9 cellular contexts compared by ENCODE assay signal in the genomic region with DNA sequence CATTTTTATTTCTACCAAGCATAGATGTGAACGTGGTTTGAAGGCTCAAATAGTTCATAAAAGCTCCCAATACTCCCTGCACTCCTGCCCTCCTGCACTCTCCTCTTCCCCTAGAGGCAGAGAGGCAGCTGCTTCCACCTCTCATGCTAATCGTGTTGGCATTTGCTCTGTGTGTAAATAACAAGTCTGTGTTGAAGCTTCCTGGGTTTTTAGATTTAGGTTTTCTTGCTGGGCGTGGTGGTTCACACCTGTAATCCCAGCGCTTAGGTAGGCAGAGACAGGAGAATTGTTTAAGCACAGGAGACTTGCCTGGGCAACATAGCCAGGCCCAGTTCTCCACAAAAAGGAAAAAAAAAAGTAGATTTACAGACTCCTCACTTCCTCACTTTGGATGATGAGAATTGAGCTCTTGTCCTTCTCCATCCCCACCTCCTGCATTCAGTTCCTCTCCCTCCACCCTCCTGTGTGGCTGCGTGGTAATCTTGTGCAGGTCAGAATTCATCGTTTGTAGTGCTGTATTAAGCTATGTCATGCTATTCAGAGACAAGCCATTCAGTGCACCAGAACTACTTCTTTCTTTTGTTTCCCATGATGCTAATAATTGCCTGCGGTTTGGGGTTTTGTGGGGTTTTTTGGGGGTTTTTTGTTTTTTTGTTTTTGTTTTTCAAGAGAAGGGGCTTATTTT. TPM values are rescaled to one million over a fixed set of nuclear protein-coding genes. Genes with fewer than 3 reads are reported as not detected.
DNase-seq lines count a peak whose midpoint lies in the region; ATAC-seq, FAIRE-seq and TF ChIP-seq lines count a peak whose summit lies in the region.
"Had no signal": no experiment of that assay in that cellular context is flagged by ENCODE, and none has a peak within 500 bp of the region (broad histone marks: within the 10 kb centered on the region; RNA-seq: fewer than 3 reads in every experiment).

No MANE protein-coding gene starts in this region.

- H2AFZ ChIP-seq in HepG2 (ENCODE audit: low read length): no peak overlapping the region
- no peak overlapping the region for H2AFZ ChIP-seq in mesenchymal stem cell (ENCODE audit: low read depth, low read length)

- H2BK15ac ChIP-seq in mesenchymal stem cell (ENCODE audit: low read depth, poor library complexity, severe bottlenecking): no peak overlapping the region

- WGBS in HepG2 (ENCODE audit: low lambda C conversion rate): 17% methylated on average over 7 of the region's 7 CpGs
- 24% methylated on average over 7 of the region's 7 CpGs for WGBS in right lobe of liver (ENCODE audit: insufficient coverage, low coverage, low lambda C conversion rate, missing lambda C conversion rate)
- WGBS in mesenchymal stem cell: 41% methylated on average over 5 of the region's 7 CpGs

- H4K91ac ChIP-seq in mesenchymal stem cell (ENCODE audit: low read length): no peak overlapping the region

- no peaks in the 10 kb centered on the region for H3K79me2 ChIP-seq in HepG2 (ENCODE audit: insufficient read depth, low read length)

- H3K36me3 ChIP-seq in HepG2 (replicated peaks in 1 of 2; ENCODE audit: control insufficient read depth in 1 of 2, insufficient read depth in 2 of 2, low read length in 2 of 2) (no peaks in the 10 kb centered on the region), right lobe of liver (no peaks in the 10 kb centered on the region), mesenchymal stem cell (ENCODE audit: control insufficient read depth in 1 of 2, insufficient read depth in 2 of 2, low read depth in 1 of 2, low read length in 2 of 2) (no peaks in the 10 kb centered on the region)

- H3K9ac ChIP-seq in HepG2 (ENCODE audit: insufficient read depth, low read depth, low read length) (no peak overlapping the region), mesenchymal stem cell (ENCODE audit: low read length) (no peak overlapping the region)

- TF ChIP-seq POLR2A in HepG2 (IDR thresholded peaks at IDR 0.05; ENCODE audit: insufficient read depth in 1 of 2, low read depth in 2 of 2, low read length in 2 of 2): no peak
- no peak for TF ChIP-seq POLR2A in right lobe of liver (IDR thresholded peaks at IDR 0.05)

- H2BK12ac ChIP-seq in mesenchymal stem cell (ENCODE audit: low read length in 2 of 2): no peak overlapping the region

- TF ChIP-seq RAD21 in HepG2 (CRISPR knock-in tag; IDR thresholded peaks at IDR 0.05): no peak

- peak; percentile 54 for FAIRE-seq in HepG2 (lab: Jason Lieb, UNC)
- no peak for FAIRE-seq in D721Med (lab: Jason Lieb, UNC)

- H3K36me3 Mint-ChIP-seq in activated CD4-positive, alpha-beta memory T cell treated with anti-CD3 and anti-CD28 coated beads, Interleukin-2, amount 10 ng/mL, durations not matched to agents 7 days and 5 days (ENCODE audit: low read depth): no peaks in the 10 kb centered on the region
- no peaks in the 10 kb centered on the region for H3K36me3 Mint-ChIP-seq in stimulated activated naive B cell treated with anti-CD40 and anti-IgM and Interleukin-4, amounts not matched to agents 10 μg/mL and 1 μg/mL and 100 μg/mL, for 72 hours

- H3K9me3 Mint-ChIP-seq in activated CD4-positive, alpha-beta memory T cell treated with anti-CD3 and anti-CD28 coated beads, Interleukin-2, amount 10 ng/mL, durations not matched to agents 7 days and 5 days: no peaks in the 10 kb centered on the region
- no peaks in the 10 kb centered on the region for H3K9me3 Mint-ChIP-seq in stimulated activated naive B cell treated with anti-CD40 and anti-IgM and Interleukin-4, amounts not matched to agents 10 μg/mL and 1 μg/mL and 100 μg/mL, for 72 hours

- no peak for TF ChIP-seq CTCF in HepG2 (CRISPR knock-in tag; IDR thresholded peaks at IDR 0.05)
- no peak for TF ChIP-seq CTCF in right lobe of liver (IDR thresholded peaks at IDR 0.05)
- no peak for TF ChIP-seq CTCF in D721Med (IDR thresholded peaks at IDR 0.05; ENCODE audit: insufficient read depth, missing control alignments)

- H4K8ac ChIP-seq in mesenchymal stem cell (ENCODE audit: low read length): no peak overlapping the region

- BruUV-seq in HepG2 (replicated peaks; lab: Mats Ljungman, UMichigan): no TSS peak

- H3K27me3 Mint-ChIP-seq in activated CD4-positive, alpha-beta memory T cell treated with anti-CD3 and anti-CD28 coated beads, Interleukin-2, amount 10 ng/mL, durations not matched to agents 7 days and 5 days: no peaks in the 10 kb centered on the region
- H3K27me3 Mint-ChIP-seq in stimulated activated naive B cell treated with anti-CD40 and anti-IgM and Interleukin-4, amounts not matched to agents 10 μg/mL and 1 μg/mL and 100 μg/mL, for 72 hours: peaks cover 13 to 21% of the 10 kb centered on the region in 2 donors

- H2AK5ac ChIP-seq in mesenchymal stem cell (ENCODE audit: low read length, severe bottlenecking): no peak overlapping the region

- POLR2A ChIA-PET in HepG2 (lab: Yijun Ruan, JAX): no interaction called here
- POLR2A ChIA-PET in activated CD4-positive, alpha-beta memory T cell treated with anti-CD3 and anti-CD28 coated beads, Interleukin-2, amount 10 ng/mL, durations not matched to agents 7 days and 5 days (lab: Charles Lee): interaction anchor here (0.7 to 17.9 kb wide), 7 partner anchors 9 to 58 kb away, joined by 3 to 286 read pairs (median 5); partner anchors contain the start of gene MAL

- H3K4ac ChIP-seq in mesenchymal stem cell (ENCODE audit: low read depth in 1 of 2, low read length in 2 of 2): no peak overlapping the region

- H3K27me3 ChIP-seq in HepG2 (ENCODE audit: control insufficient read depth in 1 of 2, insufficient read depth in 2 of 2, low read length in 2 of 2): peaks cover 3 to 11% of the 10 kb centered on the region in 2 experiments; a peak in 1 of 5 replicates
- no peaks in the 10 kb centered on the region for H3K27me3 ChIP-seq in right lobe of liver
- H3K27me3 ChIP-seq in mesenchymal stem cell (ENCODE audit: control insufficient read depth in 1 of 2, insufficient read depth in 1 of 2, low read length in 2 of 2): peaks cover 18 to 59% of the 10 kb centered on the region in 2 experiments

- H3K9me3 ChIP-seq in HepG2 (ENCODE audit: low read length): no peaks in the 10 kb centered on the region
- no peaks in the 10 kb centered on the region for H3K9me3 ChIP-seq in right lobe of liver
- H3K9me3 ChIP-seq in mesenchymal stem cell (ENCODE audit: control insufficient read depth, low read length): no peaks in the 10 kb centered on the region

- H3K27ac Mint-ChIP-seq in activated CD4-positive, alpha-beta memory T cell treated with anti-CD3 and anti-CD28 coated beads, Interleukin-2, amount 10 ng/mL, durations not matched to agents 7 days and 5 days: peak overlapping the region; percentile 78
- H3K27ac Mint-ChIP-seq in stimulated activated naive B cell treated with anti-CD40 and anti-IgM and Interleukin-4, amounts not matched to agents 10 μg/mL and 1 μg/mL and 100 μg/mL, for 72 hours: peak overlapping the region; percentile 44

- H3K4me3 Mint-ChIP-seq in activated CD4-positive, alpha-beta memory T cell treated with anti-CD3 and anti-CD28 coated beads, Interleukin-2, amount 10 ng/mL, durations not matched to agents 7 days and 5 days: no peak overlapping the region
- H3K4me3 Mint-ChIP-seq in stimulated activated naive B cell treated with anti-CD40 and anti-IgM and Interleukin-4, amounts not matched to agents 10 μg/mL and 1 μg/mL and 100 μg/mL, for 72 hours: no peak overlapping the region

- peak overlapping the region; percentile 52 for H3K4me2 ChIP-seq in HepG2 (ENCODE audit: low read depth, low read length)
- H3K4me2 ChIP-seq in mesenchymal stem cell (ENCODE audit: low read length, poor library complexity, severe bottlenecking): no peak overlapping the region

- no peak overlapping the region for H2BK5ac ChIP-seq in mesenchymal stem cell (ENCODE audit: low read depth, low read length, poor library complexity, severe bottlenecking)

- DNase-seq in HepG2 (ENCODE audit: low spot score) (peak; percentile 32), right lobe of liver (no peak), 8988T (no peak), mesenchymal stem cell (no peak), D721Med (ENCODE audit: insufficient read length, low spot score) (no peak)
- DNase-seq in activated CD4-positive, alpha-beta memory T cell treated with anti-CD3 and anti-CD28 coated beads, Interleukin-2, amount 10 ng/mL, durations not matched to agents 7 days and 5 days: peak; percentile 5
- DNase-seq in stimulated activated naive B cell treated with anti-CD40 and anti-IgM and Interleukin-4, amounts not matched to agents 10 μg/mL and 1 μg/mL and 100 μg/mL, for 72 hours: no peak

- H3K27ac ChIP-seq in HepG2 (ENCODE audit: extremely low read length, insufficient read depth, low read length) (no peak overlapping the region), right lobe of liver (no peak overlapping the region), mesenchymal stem cell (ENCODE audit: low read length, poor library complexity, severe bottlenecking) (no peak overlapping the region)

- H3K79me1 ChIP-seq in mesenchymal stem cell (replicated peaks; ENCODE audit: low read length, poor library complexity, severe bottlenecking): no peaks in the 10 kb centered on the region

- H3K18ac ChIP-seq in mesenchymal stem cell (ENCODE audit: low read depth in 1 of 2, low read length in 2 of 2): no peak overlapping the region

- peak; percentile 50 for ATAC-seq in HepG2
- ATAC-seq in right lobe of liver: no peak
- peak; percentile 84 for ATAC-seq in HG02884 (IDR thresholded peaks at IDR 0.05; ENCODE audit: unreplicated experiment)
- peak; percentile 71 to 79 for ATAC-seq in stimulated activated naive B cell treated with anti-CD40 and anti-IgM and Interleukin-4, amounts not matched to agents 10 μg/mL and 1 μg/mL and 100 μg/mL, for 72 hours (replicated peaks)

- H3K23ac ChIP-seq in mesenchymal stem cell (ENCODE audit: low read length in 2 of 2): no peak overlapping the region

- peaks cover 64% of the 10 kb centered on the region for H3K4me1 ChIP-seq in HepG2 (ENCODE audit: insufficient read depth, low read length)
- H3K4me1 ChIP-seq in right lobe of liver: no peaks in the 10 kb centered on the region
- H3K4me1 ChIP-seq in mesenchymal stem cell (ENCODE audit: control insufficient read depth, insufficient read depth, low read depth, low read length): peaks cover 5% of the 10 kb centered on the region

- in situ Hi-C loops in HepG2 (cut with HindIII; ENCODE audit: extremely low pct_ligation_motif_present, low pct_unique_long_range_greater_than_20kb): no loop called here

- peaks cover 35% of the 10 kb centered on the region for H3K4me1 Mint-ChIP-seq in activated CD4-positive, alpha-beta memory T cell treated with anti-CD3 and anti-CD28 coated beads, Interleukin-2, amount 10 ng/mL, durations not matched to agents 7 days and 5 days
- peaks cover 10 to 19% of the 10 kb centered on the region in 2 donors for H3K4me1 Mint-ChIP-seq in stimulated activated naive B cell treated with anti-CD40 and anti-IgM and Interleukin-4, amounts not matched to agents 10 μg/mL and 1 μg/mL and 100 μg/mL, for 72 hours

- TF ChIP-seq EP300 in HepG2 (IDR thresholded peaks at IDR 0.05; ENCODE audit: low read depth in 2 of 2, low read length in 2 of 2) (no peak), HepG2 (CRISPR knock-in tag; IDR thresholded peaks at IDR 0.05; ENCODE audit: borderline replicate concordance) (no peak)

- intact Hi-C loops in HepG2 (cut with micrococcal nuclease; ENCODE audit: unreplicated experiment): no loop called here
- intact Hi-C loops in right lobe of liver (cut with DNase I): no loop called here

- CTCF ChIA-PET in HepG2 (lab: Yijun Ruan, JAX; ENCODE audit: low intra/inter-chr PET ratio, low total read pairs): no interaction called here
- CTCF ChIA-PET in activated CD4-positive, alpha-beta memory T cell treated with anti-CD3 and anti-CD28 coated beads, Interleukin-2, amount 10 ng/mL, durations not matched to agents 7 days and 5 days (lab: Charles Lee): interaction anchor here (0.7 to 6.3 kb wide), 9 partner anchors 9 to 108 kb away, joined by 3 to 58 read pairs (median 5); no protein-coding TSS in a partner anchor

- H3K4me3 ChIP-seq in HepG2 (replicated peaks in 1 of 3; ENCODE audit: insufficient read depth in 1 of 3, low read depth in 2 of 3, low read length in 3 of 3) (no peak overlapping the region), right lobe of liver (no peak overlapping the region), mesenchymal stem cell (ENCODE audit: insufficient read depth in 1 of 2, low read depth in 1 of 2, low read length in 2 of 2) (no peak overlapping the region)

- H2BK120ac ChIP-seq in mesenchymal stem cell (ENCODE audit: low read depth, low read length): no peak overlapping the region

- no peak overlapping the region for H3K14ac ChIP-seq in mesenchymal stem cell (ENCODE audit: low read length in 2 of 2)

- H4K20me1 ChIP-seq in HepG2 (ENCODE audit: insufficient read depth, low read length): no peaks in the 10 kb centered on the region

RNA-seq across cellular contexts. Expression of gene MAL, which starts 37.4 kb away (rescaled TPM):
- total RNA-seq in HepG2 (2016; rRNA removed; fragmentation: Illumina TruSeq; extraction: Trizol) (not detected in 2 replicates), right lobe of liver (under 1 TPM in 1 of 6 experiments, not detected in 5; 0.24 TPM)
- not detected in 2 replicates for total RNA-seq in HepG2 (2016; cell fraction: cytosol; rRNA removed; fragmentation: Illumina TruSeq; extraction: Trizol; ENCODE audit: low read depth)
- not detected in 2 replicates for total RNA-seq in HepG2 (2016; cell fraction: insoluble cytoplasmic fraction; rRNA removed; fragmentation: Illumina TruSeq; extraction: Trizol)
- not detected in 2 replicates for total RNA-seq in HepG2 (2016; cell fraction: membrane; rRNA removed; fragmentation: Illumina TruSeq; extraction: Trizol)
- total RNA-seq in HepG2 (2016; cell fraction: nucleus; rRNA removed; fragmentation: Illumina TruSeq; extraction: Trizol): not detected in 2 replicates
- not detected in 2 replicates for polyA plus RNA-seq in HepG2 (2011; rRNA removed)
- not detected in 2 replicates for polyA plus RNA-seq in HepG2 (2011; cell fraction: cytosol; rRNA removed)
- polyA plus RNA-seq in HepG2 (2011; cell fraction: nucleus; rRNA removed): not detected in 2 replicates
- not detected in 2 replicates for polyA plus RNA-seq in HepG2 (2012)
- not detected in 2 replicates for polyA plus RNA-seq in HepG2 (2016; cell fraction: cytosol; fragmentation: Illumina TruSeq; extraction: Trizol; ENCODE audit: low read depth)
- polyA plus RNA-seq in HepG2 (2016; cell fraction: insoluble cytoplasmic fraction; fragmentation: Illumina TruSeq; extraction: Trizol; ENCODE audit: low read depth): not detected in 2 replicates
- not detected in 2 replicates for polyA plus RNA-seq in HepG2 (2016; cell fraction: membrane; fragmentation: Illumina TruSeq; extraction: Trizol; ENCODE audit: low read depth)
- not detected in 2 replicates for polyA plus RNA-seq in HepG2 (2016; cell fraction: nucleus; fragmentation: Illumina TruSeq; extraction: Trizol; ENCODE audit: insufficient read depth, low read depth)
- polyA minus RNA-seq in HepG2 (2011; rRNA and poly(A)+ RNA removed; ENCODE audit: low replicate concordance): not detected in 2 replicates
- polyA minus RNA-seq in HepG2 (2011; cell fraction: cytosol; rRNA and poly(A)+ RNA removed): not detected in 2 replicates
- not detected in 2 replicates for polyA minus RNA-seq in HepG2 (2011; cell fraction: nucleus; rRNA and poly(A)+ RNA removed)
- total RNA-seq in activated CD4-positive, alpha-beta memory T cell treated with anti-CD3 and anti-CD28 coated beads, Interleukin-2, amount 10 ng/mL, durations not matched to agents 7 days and 5 days: 100 to 1,000 TPM; 202 to 210 TPM
- polyA plus RNA-seq in mesenchymal stem cell (2013, experiment 1 of 2): not detected
- polyA plus RNA-seq in mesenchymal stem cell (2013, experiment 2 of 2): not detected
- total RNA-seq: subcutaneous adipose tissue had no signal

RNA-seq across cellular contexts. Expression of gene MRPS5, which starts 58.8 kb away (rescaled TPM):
- total RNA-seq in HepG2 (2016; rRNA removed; fragmentation: Illumina TruSeq; extraction: Trizol) (98.8 and 102 TPM in 2 replicates), right lobe of liver (10 to 100 TPM; 36.1 to 52.1 (median 47.9) TPM)
- 53.7 and 54.0 TPM in 2 replicates for total RNA-seq in HepG2 (2016; cell fraction: cytosol; rRNA removed; fragmentation: Illumina TruSeq; extraction: Trizol; ENCODE audit: low read depth)
- total RNA-seq in HepG2 (2016; cell fraction: insoluble cytoplasmic fraction; rRNA removed; fragmentation: Illumina TruSeq; extraction: Trizol): 99.9 and 104 TPM in 2 replicates
- total RNA-seq in HepG2 (2016; cell fraction: membrane; rRNA removed; fragmentation: Illumina TruSeq; extraction: Trizol): 68.2 and 74.9 TPM in 2 replicates
- total RNA-seq in HepG2 (2016; cell fraction: nucleus; rRNA removed; fragmentation: Illumina TruSeq; extraction: Trizol): 65.4 and 78.9 TPM in 2 replicates
- polyA plus RNA-seq in HepG2 (2011; rRNA removed): 125 and 134 TPM in 2 replicates
- 80.7 and 93.0 TPM in 2 replicates for polyA plus RNA-seq in HepG2 (2011; cell fraction: cytosol; rRNA removed)
- 151 and 160 TPM in 2 replicates for polyA plus RNA-seq in HepG2 (2011; cell fraction: nucleus; rRNA removed)
- 83.3 and 86.4 TPM in 2 replicates for polyA plus RNA-seq in HepG2 (2012)
- polyA plus RNA-seq in HepG2 (2016; cell fraction: cytosol; fragmentation: Illumina TruSeq; extraction: Trizol; ENCODE audit: low read depth): 52.6 and 54.6 TPM in 2 replicates
- polyA plus RNA-seq in HepG2 (2016; cell fraction: insoluble cytoplasmic fraction; fragmentation: Illumina TruSeq; extraction: Trizol; ENCODE audit: low read depth): 116 and 119 TPM in 2 replicates
- polyA plus RNA-seq in HepG2 (2016; cell fraction: membrane; fragmentation: Illumina TruSeq; extraction: Trizol; ENCODE audit: low read depth): 57.0 and 60.0 TPM in 2 replicates
- 139 and 145 TPM in 2 replicates for polyA plus RNA-seq in HepG2 (2016; cell fraction: nucleus; fragmentation: Illumina TruSeq; extraction: Trizol; ENCODE audit: insufficient read depth, low read depth)
- polyA minus RNA-seq in HepG2 (2011; rRNA and poly(A)+ RNA removed; ENCODE audit: low replicate concordance): 73.5 and 104 TPM in 2 replicates
- polyA minus RNA-seq in HepG2 (2011; cell fraction: cytosol; rRNA and poly(A)+ RNA removed): 43.8 and 44.2 TPM in 2 replicates
- 103 and 105 TPM in 2 replicates for polyA minus RNA-seq in HepG2 (2011; cell fraction: nucleus; rRNA and poly(A)+ RNA removed)
- 10 to 100 TPM; 66.3 to 68.2 TPM for total RNA-seq in activated CD4-positive, alpha-beta memory T cell treated with anti-CD3 and anti-CD28 coated beads, Interleukin-2, amount 10 ng/mL, durations not matched to agents 7 days and 5 days
- polyA plus RNA-seq in mesenchymal stem cell (2013, experiment 1 of 2): 45.2 TPM
- 45.1 TPM for polyA plus RNA-seq in mesenchymal stem cell (2013, experiment 2 of 2)

Comparison
In these comparisons a context has a peak if more than half of its experiments do, and no peak if none do; other contexts are left out.
1. ATAC-seq: peak in HepG2 (single experiment), HG02884 (single experiment) and stimulated activated naive B cell treated with anti-CD40 and anti-IgM and Interleukin-4, amounts not matched to agents 10 μg/mL and 1 μg/mL and 100 μg/mL, for 72 hours (2 of 2); none in right lobe of liver (0 of 4).
2. DNase-seq: peak in HepG2 (single experiment) and activated CD4-positive, alpha-beta memory T cell treated with anti-CD3 and anti-CD28 coated beads, Interleukin-2, amount 10 ng/mL, durations not matched to agents 7 days and 5 days (single experiment); none in right lobe of liver (0 of 3), stimulated activated naive B cell treated with anti-CD40 and anti-IgM and Interleukin-4, amounts not matched to agents 10 μg/mL and 1 μg/mL and 100 μg/mL, for 72 hours (single experiment), 8988T (single experiment), mesenchymal stem cell (single experiment) and D721Med (single experiment).
3. RNA of gene MAL, which starts 37.4 kb away (total RNA-seq): 202 to 210 TPM in activated CD4-positive, alpha-beta memory T cell treated with anti-CD3 and anti-CD28 coated beads, Interleukin-2, amount 10 ng/mL, durations not matched to agents 7 days and 5 days; 0.24 TPM in right lobe of liver and not detected in HepG2; every median in the first group is over 100 times any median in the second.